In the genomic region with DNA sequence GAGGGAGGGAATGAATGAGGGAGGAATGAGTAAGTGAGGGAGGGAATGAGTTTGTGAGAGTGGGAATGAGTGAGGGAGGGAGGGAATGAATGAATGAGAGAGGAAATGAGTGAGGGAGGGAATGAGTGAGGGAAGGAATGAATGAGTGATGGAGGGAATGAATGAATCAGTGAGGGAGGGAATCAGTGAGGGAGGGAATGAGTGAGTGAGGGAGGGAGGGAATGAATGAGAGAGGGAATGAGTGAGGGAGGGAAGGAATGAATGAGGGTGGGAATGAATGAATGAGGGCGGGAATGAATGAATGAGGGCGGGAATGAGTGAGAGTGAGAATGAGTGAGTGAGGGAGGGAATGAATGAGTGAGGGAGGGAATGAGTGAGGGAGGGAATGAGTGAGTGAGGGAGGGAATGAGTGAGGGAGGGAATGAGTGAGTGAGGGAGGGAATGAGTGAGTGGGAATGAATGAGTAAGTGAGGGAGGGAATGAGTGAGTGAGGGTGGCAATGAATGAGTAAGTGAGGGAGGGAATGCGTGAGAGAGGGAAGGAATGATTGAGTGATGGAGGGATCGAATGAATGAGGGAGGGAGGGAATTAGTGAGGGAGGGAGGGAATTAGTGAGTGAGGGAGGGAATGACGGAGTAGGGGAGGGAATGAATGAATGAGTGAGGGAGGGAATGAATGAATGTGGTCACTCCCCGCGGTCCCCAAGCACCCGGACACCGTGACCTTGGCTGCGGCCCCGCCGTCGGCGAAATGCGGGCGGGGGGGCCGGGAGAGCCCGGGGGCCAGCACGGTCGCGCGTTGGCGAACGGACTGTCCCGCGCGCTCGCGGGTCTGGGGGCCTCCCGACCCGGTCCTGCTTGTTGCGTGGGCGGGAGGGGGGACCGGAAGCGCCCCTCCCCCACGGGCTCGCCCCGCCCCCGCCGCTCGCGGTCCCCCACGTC, we compare ENCODE assay signal across 1 cellular context.
TF ChIP-seq lines count a peak whose summit lies in the region.

No MANE protein-coding gene starts in this region.

TF ChIP-seq in HEK293, 187 proteins besides CTCF, POLR2A, EP300 and RAD21 (continued from another document):
- TF ChIP-seq SCRT1 (tag by site-specific recombination; IDR thresholded peaks at IDR 0.05; ENCODE audit: borderline replicate concordance) (no peak), ZBTB10 (tag by site-specific recombination; IDR thresholded peaks at IDR 0.05) (no peak)
